In genomic region chr7:1920886-1921285, GRCh38 we compare ENCODE assay signal across 18 cellular contexts.
DNase-seq lines count a peak whose midpoint lies in the region; ATAC-seq and TF ChIP-seq lines count a peak whose summit lies in the region.
"Had no signal": no experiment of that assay in that cellular context is flagged by ENCODE, and none has a peak within 500 bp of the region (broad histone marks: within the 10 kb centered on the region; RNA-seq: fewer than 3 reads in every experiment).

No MANE protein-coding gene starts in this region.

- no peak overlapping the region for H3K27ac Mint-ChIP-seq in activated T-cell treated with anti-CD3 and anti-CD28 coated beads, Interleukin-2, amount 50 U/mL, for 72 hours
- peak overlapping the region in 5 of 8 donors; percentile 28 to 90 (median 76) for H3K27ac Mint-ChIP-seq in CD8-positive, alpha-beta memory T cell
- no peak overlapping the region for H3K27ac Mint-ChIP-seq in activated T-helper 1 cell treated with anti-CD3 and anti-CD28 coated beads, Interleukin-12 subunit alpha, Interleukin-12 subunit beta, Interleukin-2, Interleukin-4 antibody, amounts not matched to agents 30 ng/mL and 10 ng/mL and 1 ng/mL, durations not matched to agents 14 hours and 24 hours and 36 hours
- peak overlapping the region in 8 of 9 donors; percentile 80 to 97 (median 86) for H3K27ac Mint-ChIP-seq in naive thymus-derived CD4-positive, alpha-beta T cell

- no peak for DNase-seq in activated T-cell treated with anti-CD3 and anti-CD28 coated beads, Interleukin-2, amount 50 U/mL, for 72 hours
- no peak for DNase-seq in activated T-cell treated with anti-CD3 and anti-CD28 coated beads, Interleukin-2, amount 50 U/mL, for 48 hours
- DNase-seq in CD8-positive, alpha-beta memory T cell = no peak
- no peak for DNase-seq in activated T-helper 1 cell treated with anti-CD3 and anti-CD28 coated beads, Interleukin-12 subunit alpha, Interleukin-12 subunit beta, Interleukin-2, Interleukin-4 antibody, amounts not matched to agents 30 ng/mL and 10 ng/mL and 1 ng/mL, durations not matched to agents 14 hours and 24 hours and 36 hours (ENCODE audit: low spot score)
- DNase-seq in naive thymus-derived CD4-positive, alpha-beta T cell = peak in 1 of 9 donors; percentile 23
- DNase-seq in GM10266 (ENCODE audit: extremely low spot score) (no peak), head of caudate nucleus (no peak), NCI-H524 treated with DMSO at 0.1 percent for 48 hours (lab: John Stamatoyannopoulos, UW) (no peak)
- DNase-seq: amniotic stem cell, caudate nucleus, esophagus squamous epithelium, HCEC 1CT, KG1, NCI-H1048, NCI-H524, uterus had no signal

- TF ChIP-seq CTCF in GM10266 (IDR thresholded peaks at IDR 0.05; ENCODE audit: control insufficient read depth, insufficient read depth, low read depth, missing control alignments) = no peak

- H3K4me1 ChIP-seq in CD8-positive, alpha-beta memory T cell (ENCODE audit: insufficient read depth, low read length) = peaks cover 69% of the 10 kb centered on the region
- H3K4me1 ChIP-seq in naive thymus-derived CD4-positive, alpha-beta T cell (ENCODE audit: control insufficient read depth in 2 of 2, insufficient read depth in 2 of 2, low read length in 2 of 2) = peaks cover 31 to 81% of the 10 kb centered on the region in 2 donors
- H3K4me1 ChIP-seq: uterus had no signal

- H3K36me3 ChIP-seq in CD8-positive, alpha-beta memory T cell (ENCODE audit: insufficient read depth, low read length) = no peaks in the 10 kb centered on the region
- H3K36me3 ChIP-seq in naive thymus-derived CD4-positive, alpha-beta T cell (ENCODE audit: control insufficient read depth in 2 of 3, insufficient read depth in 3 of 3, low read length in 3 of 3) = peaks cover 0 to 5% (median 0%) of the 10 kb centered on the region in 3 experiments
- H3K36me3 ChIP-seq: esophagus squamous epithelium, pancreas, uterus had no signal

- H3K4me3 Mint-ChIP-seq in activated T-cell treated with anti-CD3 and anti-CD28 coated beads, Interleukin-2, amount 50 U/mL, for 72 hours = peak overlapping the region; percentile 80 to 83
- H3K4me3 Mint-ChIP-seq in CD8-positive, alpha-beta memory T cell = peak overlapping the region in 6 of 7 donors; percentile 84 to 92 (median 90)
- H3K4me3 Mint-ChIP-seq in activated T-helper 1 cell treated with anti-CD3 and anti-CD28 coated beads, Interleukin-12 subunit alpha, Interleukin-12 subunit beta, Interleukin-2, Interleukin-4 antibody, amounts not matched to agents 30 ng/mL and 10 ng/mL and 1 ng/mL, durations not matched to agents 14 hours and 24 hours and 36 hours = peak overlapping the region; percentile 72
- peak overlapping the region; percentile 79 to 97 (median 87) for H3K4me3 Mint-ChIP-seq in naive thymus-derived CD4-positive, alpha-beta T cell

- peaks cover 37% of the 10 kb centered on the region for H3K27me3 Mint-ChIP-seq in activated T-cell treated with anti-CD3 and anti-CD28 coated beads, Interleukin-2, amount 50 U/mL, for 72 hours (ENCODE audit: low read depth)
- no peaks in the 10 kb centered on the region for H3K27me3 Mint-ChIP-seq in CD8-positive, alpha-beta memory T cell
- H3K27me3 Mint-ChIP-seq in activated T-helper 1 cell treated with anti-CD3 and anti-CD28 coated beads, Interleukin-12 subunit alpha, Interleukin-12 subunit beta, Interleukin-2, Interleukin-4 antibody, amounts not matched to agents 30 ng/mL and 10 ng/mL and 1 ng/mL, durations not matched to agents 14 hours and 24 hours and 36 hours (ENCODE audit: insufficient read depth) = peaks cover 30% of the 10 kb centered on the region
- H3K27me3 Mint-ChIP-seq in naive thymus-derived CD4-positive, alpha-beta T cell = peaks cover 0 to 15% (median 0%) of the 10 kb centered on the region in 5 donors

- no peaks in the 10 kb centered on the region for H3K9me3 ChIP-seq in CD8-positive, alpha-beta memory T cell (ENCODE audit: low read length)
- no peaks in the 10 kb centered on the region for H3K9me3 ChIP-seq in naive thymus-derived CD4-positive, alpha-beta T cell (ENCODE audit: control insufficient read depth in 2 of 3, low read length in 3 of 3)
- H3K9me3 ChIP-seq: esophagus squamous epithelium, left lung, pancreas, uterus had no signal

- H3K27me3 ChIP-seq in CD8-positive, alpha-beta memory T cell (ENCODE audit: insufficient read depth, low read length, poor library complexity, severe bottlenecking) = no peaks in the 10 kb centered on the region
- no peaks in the 10 kb centered on the region for H3K27me3 ChIP-seq in naive thymus-derived CD4-positive, alpha-beta T cell (ENCODE audit: control insufficient read depth in 2 of 2, insufficient read depth in 2 of 2, low read length in 2 of 2)
- H3K27me3 ChIP-seq: esophagus squamous epithelium, left lung, pancreas, uterus had no signal

- no peaks in the 10 kb centered on the region for H3K9me3 Mint-ChIP-seq in activated T-cell treated with anti-CD3 and anti-CD28 coated beads, Interleukin-2, amount 50 U/mL, for 72 hours
- no peaks in the 10 kb centered on the region for H3K9me3 Mint-ChIP-seq in CD8-positive, alpha-beta memory T cell
- no peaks in the 10 kb centered on the region for H3K9me3 Mint-ChIP-seq in activated T-helper 1 cell treated with anti-CD3 and anti-CD28 coated beads, Interleukin-12 subunit alpha, Interleukin-12 subunit beta, Interleukin-2, Interleukin-4 antibody, amounts not matched to agents 30 ng/mL and 10 ng/mL and 1 ng/mL, durations not matched to agents 14 hours and 24 hours and 36 hours
- no peaks in the 10 kb centered on the region for H3K9me3 Mint-ChIP-seq in naive thymus-derived CD4-positive, alpha-beta T cell

- no peaks in the 10 kb centered on the region for H3K36me3 Mint-ChIP-seq in activated T-cell treated with anti-CD3 and anti-CD28 coated beads, Interleukin-2, amount 50 U/mL, for 72 hours (ENCODE audit: insufficient read depth in 2 of 2)
- H3K36me3 Mint-ChIP-seq in CD8-positive, alpha-beta memory T cell = peaks cover 0 to 33% (median 5%) of the 10 kb centered on the region in 3 donors
- peaks cover 17% of the 10 kb centered on the region for H3K36me3 Mint-ChIP-seq in activated T-helper 1 cell treated with anti-CD3 and anti-CD28 coated beads, Interleukin-12 subunit alpha, Interleukin-12 subunit beta, Interleukin-2, Interleukin-4 antibody, amounts not matched to agents 30 ng/mL and 10 ng/mL and 1 ng/mL, durations not matched to agents 14 hours and 24 hours and 36 hours (ENCODE audit: low read depth)
- H3K36me3 Mint-ChIP-seq in naive thymus-derived CD4-positive, alpha-beta T cell = peaks cover 0 to 39% (median 3%) of the 10 kb centered on the region in 5 donors

- no peak overlapping the region for H3K4me3 ChIP-seq in CD8-positive, alpha-beta memory T cell (ENCODE audit: low read length)
- peak overlapping the region; percentile 47 for H3K4me3 ChIP-seq in naive thymus-derived CD4-positive, alpha-beta T cell (ENCODE audit: low read length)
- H3K4me3 ChIP-seq: esophagus squamous epithelium, left lung, pancreas, uterus had no signal

- no peak for ATAC-seq in activated T-cell treated with anti-CD3 and anti-CD28 coated beads, Interleukin-2, amount 50 U/mL, for 72 hours (replicated peaks in 1 of 2)
- no peak for ATAC-seq in naive thymus-derived CD4-positive, alpha-beta T cell

- POLR2A ChIA-PET in CD8-positive, alpha-beta memory T cell (lab: Charles Lee) = no interaction called here
- POLR2A ChIA-PET in naive thymus-derived CD4-positive, alpha-beta T cell (lab: Charles Lee) = interaction anchor here (8.3 kb wide), 1 partner anchor 19 kb away, joined by 88 read pairs; no protein-coding TSS in a partner anchor

- H3K27ac ChIP-seq in CD8-positive, alpha-beta memory T cell (ENCODE audit: low read depth, low read length) = no peak overlapping the region
- H3K27ac ChIP-seq in naive thymus-derived CD4-positive, alpha-beta T cell (ENCODE audit: low read depth, low read length) = peak overlapping the region; percentile 47
- H3K27ac ChIP-seq: esophagus squamous epithelium, pancreas had no signal

- intact Hi-C loops in activated T-helper 1 cell treated with anti-CD3 and anti-CD28 coated beads, Interleukin-12 subunit alpha, Interleukin-12 subunit beta, Interleukin-2, Interleukin-4 antibody, amounts not matched to agents 30 ng/mL and 10 ng/mL and 1 ng/mL, durations not matched to agents 14 hours and 24 hours and 36 hours (cut with micrococcal nuclease) = loop anchor here (5.0 kb wide), 2 partner anchors 191 to 391 kb away; partner anchors contain the start of gene SNX8
- intact Hi-C loops in naive thymus-derived CD4-positive, alpha-beta T cell (cut with micrococcal nuclease) = loop anchor here (1.0 to 10.0 kb wide), 11 partner anchors 19 to 434 kb away; partner anchors contain the start of genes EIF3B (in 1 of the 2), MAD1L1 (in 1 of the 2), PSMG3 (in 1 of the 2) and SNX8 (in 1 of the 2)
- intact Hi-C loops in head of caudate nucleus (cut with DNase I) = no loop called here

- H3K4me1 Mint-ChIP-seq in activated T-cell treated with anti-CD3 and anti-CD28 coated beads, Interleukin-2, amount 50 U/mL, for 72 hours (ENCODE audit: low read depth) = peaks cover 74% of the 10 kb centered on the region
- peaks cover 61 to 82% (median 63%) of the 10 kb centered on the region in 3 donors for H3K4me1 Mint-ChIP-seq in CD8-positive, alpha-beta memory T cell
- peaks cover 54% of the 10 kb centered on the region for H3K4me1 Mint-ChIP-seq in activated T-helper 1 cell treated with anti-CD3 and anti-CD28 coated beads, Interleukin-12 subunit alpha, Interleukin-12 subunit beta, Interleukin-2, Interleukin-4 antibody, amounts not matched to agents 30 ng/mL and 10 ng/mL and 1 ng/mL, durations not matched to agents 14 hours and 24 hours and 36 hours (ENCODE audit: low read depth)
- peaks cover 60 to 90% (median 68%) of the 10 kb centered on the region in 7 donors for H3K4me1 Mint-ChIP-seq in naive thymus-derived CD4-positive, alpha-beta T cell

- CTCF ChIA-PET in CD8-positive, alpha-beta memory T cell (lab: Charles Lee) = no interaction called here
- CTCF ChIA-PET in naive thymus-derived CD4-positive, alpha-beta T cell (lab: Charles Lee) = no interaction called here

Comparison
In these comparisons a context has a peak if more than half of its experiments do, and no peak if none do; other contexts are left out.
1. H3K27ac Mint-ChIP-seq: peak in CD8-positive, alpha-beta memory T cell (5 of 8) and naive thymus-derived CD4-positive, alpha-beta T cell (8 of 9); none in activated T-cell treated with anti-CD3 and anti-CD28 coated beads, Interleukin-2, amount 50 U/mL, for 72 hours (single experiment) and activated T-helper 1 cell treated with anti-CD3 and anti-CD28 coated beads, Interleukin-12 subunit alpha, Interleukin-12 subunit beta, Interleukin-2, Interleukin-4 antibody, amounts not matched to agents 30 ng/mL and 10 ng/mL and 1 ng/mL, durations not matched to agents 14 hours and 24 hours and 36 hours (single experiment).
2. Peak in every context shown above with its lines, with median percentiles within 50 percentile points of each other: H3K4me3 Mint-ChIP-seq.